In the genomic region with DNA sequence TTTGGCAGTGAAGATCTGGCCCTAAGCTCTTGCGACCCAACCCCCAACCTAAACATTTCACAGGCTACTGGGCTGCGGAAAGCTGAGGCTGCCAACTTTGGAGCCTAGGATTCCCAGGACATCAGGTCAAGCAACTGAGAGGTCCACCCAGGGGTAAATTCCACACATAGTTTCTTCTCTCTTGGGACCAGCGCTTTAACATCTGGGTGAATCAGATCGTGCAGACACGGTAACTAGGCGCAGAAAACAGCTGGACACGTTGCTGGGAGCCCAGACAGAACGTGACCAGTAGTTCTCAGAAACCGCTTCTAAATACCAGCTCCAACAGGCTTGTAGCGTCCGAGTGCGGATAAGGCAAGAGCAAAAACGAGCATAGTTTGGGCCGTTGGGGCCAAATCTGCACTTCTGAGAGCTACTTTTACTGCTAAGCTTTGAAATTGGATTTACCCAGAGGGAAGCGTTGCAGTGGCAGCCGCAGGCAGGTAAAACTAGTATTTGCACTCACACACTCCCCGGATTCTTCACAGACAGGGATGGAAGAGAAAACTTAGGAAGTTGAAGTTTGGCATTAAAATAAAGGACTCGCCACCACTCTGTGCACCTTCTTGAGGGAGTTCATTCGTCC, we compare ENCODE assay signal across 1 cellular context.
A peak's percentile ranks its signal among the peaks of the same experiment; 100 is the strongest.
TF ChIP-seq lines count a peak whose summit lies in the region.

No MANE protein-coding gene starts in this region.

TF ChIP-seq in HepG2, 621 proteins besides CTCF, POLR2A, EP300 and RAD21 (continued from another document):
- TF ChIP-seq HBP1 (CRISPR knock-in tag; IDR thresholded peaks at IDR 0.05; ENCODE audit: low read depth) (no peak), ZNF431 (CRISPR knock-in tag; IDR thresholded peaks at IDR 0.05; ENCODE audit: borderline replicate concordance, low read depth) (0 out of 2 replicates have a peak, but pooled peaks have one; percentile 12), SNAPC2 (CRISPR knock-in tag; IDR thresholded peaks at IDR 0.05) (peak; percentile 66; the same call in 1 of the 2 replicates), CBX5 (CRISPR knock-in tag; IDR thresholded peaks at IDR 0.05; ENCODE audit: borderline replicate concordance) (no peak), ZNF350 (CRISPR knock-in tag; IDR thresholded peaks at IDR 0.05; ENCODE audit: borderline replicate concordance, low read depth) (peak; percentile 10; the same call in 1 of the 2 replicates), FOSL1 (CRISPR knock-in tag; IDR thresholded peaks at IDR 0.05; ENCODE audit: borderline replicate concordance) (no peak), BCL6 (CRISPR knock-in tag; IDR thresholded peaks at IDR 0.05) (no peak), ZNF550 (CRISPR knock-in tag; IDR thresholded peaks at IDR 0.05; ENCODE audit: borderline replicate concordance) (no peak), TOPORS (CRISPR knock-in tag; IDR thresholded peaks at IDR 0.05) (no peak), ZNF557 (CRISPR knock-in tag; IDR thresholded peaks at IDR 0.05) (no peak), SNAI1 (CRISPR knock-in tag; IDR thresholded peaks at IDR 0.05; ENCODE audit: borderline replicate concordance) (no peak), SOX5 (CRISPR knock-in tag; IDR thresholded peaks at IDR 0.05; ENCODE audit: borderline replicate concordance) (no peak), NCOR1 (IDR thresholded peaks at IDR 0.05; ENCODE audit: borderline replicate concordance, low read length) (peak; percentile 15; the same call in 1 of the 2 replicates), KLF16 (CRISPR knock-in tag; IDR thresholded peaks at IDR 0.05) (peak in 1 of 2 experiments; percentile 11; a peak in 1 of 4 replicates), TRAFD1 (CRISPR knock-in tag; IDR thresholded peaks at IDR 0.05; ENCODE audit: borderline replicate concordance) (no peak), SRY (CRISPR knock-in tag; IDR thresholded peaks at IDR 0.05) (peak; percentile 76; the same call in 1 of the 2 replicates), NFAT5 (CRISPR knock-in tag; IDR thresholded peaks at IDR 0.05) (no peak), GFI1 (CRISPR knock-in tag; IDR thresholded peaks at IDR 0.05; ENCODE audit: borderline replicate concordance) (peak; percentile 48; the same call in 1 of the 2 replicates), ZNF772 (CRISPR knock-in tag; IDR thresholded peaks at IDR 0.05) (0 out of 2 replicates have a peak, but pooled peaks have one; percentile 7), PAWR (CRISPR knock-in tag; IDR thresholded peaks at IDR 0.05; ENCODE audit: borderline replicate concordance) (0 out of 2 replicates have a peak, but pooled peaks have one; percentile 83), ZSCAN30 (CRISPR knock-in tag; IDR thresholded peaks at IDR 0.05) (no peak)
- TF ChIP-seq, protein P1, sequence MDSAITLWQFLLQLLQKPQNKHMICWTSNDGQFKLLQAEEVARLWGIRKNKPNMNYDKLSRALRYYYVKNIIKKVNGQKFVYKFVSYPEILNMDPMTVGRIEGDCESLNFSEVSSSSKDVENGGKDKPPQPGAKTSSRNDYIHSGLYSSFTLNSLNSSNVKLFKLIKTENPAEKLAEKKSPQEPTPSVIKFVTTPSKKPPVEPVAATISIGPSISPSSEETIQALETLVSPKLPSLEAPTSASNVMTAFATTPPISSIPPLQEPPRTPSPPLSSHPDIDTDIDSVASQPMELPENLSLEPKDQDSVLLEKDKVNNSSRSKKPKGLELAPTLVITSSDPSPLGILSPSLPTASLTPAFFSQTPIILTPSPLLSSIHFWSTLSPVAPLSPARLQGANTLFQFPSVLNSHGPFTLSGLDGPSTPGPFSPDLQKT (CRISPR knock-in tag; IDR thresholded peaks at IDR 0.05; ENCODE audit: borderline replicate concordance), result no peak
- TF ChIP-seq, protein P2, sequence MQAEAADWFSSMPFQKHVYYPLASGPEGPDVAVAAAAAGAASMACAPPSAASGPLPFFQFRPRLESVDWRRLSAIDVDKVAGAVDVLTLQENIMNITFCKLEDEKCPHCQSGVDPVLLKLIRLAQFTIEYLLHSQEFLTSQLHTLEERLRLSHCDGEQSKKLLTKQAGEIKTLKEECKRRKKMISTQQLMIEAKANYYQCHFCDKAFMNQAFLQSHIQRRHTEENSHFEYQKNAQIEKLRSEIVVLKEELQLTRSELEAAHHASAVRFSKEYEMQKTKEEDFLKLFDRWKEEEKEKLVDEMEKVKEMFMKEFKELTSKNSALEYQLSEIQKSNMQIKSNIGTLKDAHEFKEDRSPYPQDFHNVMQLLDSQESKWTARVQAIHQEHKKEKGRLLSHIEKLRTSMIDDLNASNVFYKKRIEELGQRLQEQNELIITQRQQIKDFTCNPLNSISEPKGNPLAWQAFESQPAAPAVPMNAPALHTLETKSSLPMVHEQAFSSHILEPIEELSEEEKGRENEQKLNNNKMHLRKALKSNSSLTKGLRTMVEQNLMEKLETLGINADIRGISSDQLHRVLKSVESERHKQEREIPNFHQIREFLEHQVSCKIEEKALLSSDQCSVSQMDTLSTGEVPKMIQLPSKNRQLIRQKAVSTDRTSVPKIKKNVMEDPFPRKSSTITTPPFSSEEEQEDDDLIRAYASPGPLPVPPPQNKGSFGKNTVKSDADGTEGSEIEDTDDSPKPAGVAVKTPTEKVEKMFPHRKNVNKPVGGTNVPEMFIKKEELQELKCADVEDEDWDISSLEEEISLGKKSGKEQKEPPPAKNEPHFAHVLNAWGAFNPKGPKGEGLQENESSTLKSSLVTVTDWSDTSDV (CRISPR knock-in tag; IDR thresholded peaks at IDR 0.05), result no peak
- TF ChIP-seq, protein P3, sequence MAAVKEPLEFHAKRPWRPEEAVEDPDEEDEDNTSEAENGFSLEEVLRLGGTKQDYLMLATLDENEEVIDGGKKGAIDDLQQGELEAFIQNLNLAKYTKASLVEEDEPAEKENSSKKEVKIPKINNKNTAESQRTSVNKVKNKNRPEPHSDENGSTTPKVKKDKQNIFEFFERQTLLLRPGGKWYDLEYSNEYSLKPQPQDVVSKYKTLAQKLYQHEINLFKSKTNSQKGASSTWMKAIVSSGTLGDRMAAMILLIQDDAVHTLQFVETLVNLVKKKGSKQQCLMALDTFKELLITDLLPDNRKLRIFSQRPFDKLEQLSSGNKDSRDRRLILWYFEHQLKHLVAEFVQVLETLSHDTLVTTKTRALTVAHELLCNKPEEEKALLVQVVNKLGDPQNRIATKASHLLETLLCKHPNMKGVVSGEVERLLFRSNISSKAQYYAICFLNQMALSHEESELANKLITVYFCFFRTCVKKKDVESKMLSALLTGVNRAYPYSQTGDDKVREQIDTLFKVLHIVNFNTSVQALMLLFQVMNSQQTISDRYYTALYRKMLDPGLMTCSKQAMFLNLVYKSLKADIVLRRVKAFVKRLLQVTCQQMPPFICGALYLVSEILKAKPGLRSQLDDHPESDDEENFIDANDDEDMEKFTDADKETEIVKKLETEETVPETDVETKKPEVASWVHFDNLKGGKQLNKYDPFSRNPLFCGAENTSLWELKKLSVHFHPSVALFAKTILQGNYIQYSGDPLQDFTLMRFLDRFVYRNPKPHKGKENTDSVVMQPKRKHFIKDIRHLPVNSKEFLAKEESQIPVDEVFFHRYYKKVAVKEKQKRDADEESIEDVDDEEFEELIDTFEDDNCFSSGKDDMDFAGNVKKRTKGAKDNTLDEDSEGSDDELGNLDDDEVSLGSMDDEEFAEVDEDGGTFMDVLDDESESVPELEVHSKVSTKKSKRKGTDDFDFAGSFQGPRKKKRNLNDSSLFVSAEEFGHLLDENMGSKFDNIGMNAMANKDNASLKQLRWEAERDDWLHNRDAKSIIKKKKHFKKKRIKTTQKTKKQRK (IDR thresholded peaks at IDR 0.05; ENCODE audit: low read length), result no peak
